In genomic region chr14:91754819-91755218, GRCh38 we compare ENCODE assay signal across 1 cellular context.
TF ChIP-seq lines count a peak whose summit lies in the region.

No MANE protein-coding gene starts in this region.

TF ChIP-seq in HepG2, 621 proteins besides CTCF, POLR2A, EP300 and RAD21 (continued from another document):
- TF ChIP-seq RCOR2 (CRISPR knock-in tag; IDR thresholded peaks at IDR 0.05), result no peak
- TF ChIP-seq MXD3 (CRISPR knock-in tag; IDR thresholded peaks at IDR 0.05), result no peak
- TF ChIP-seq GMEB1 (CRISPR knock-in tag; IDR thresholded peaks at IDR 0.05; ENCODE audit: borderline replicate concordance), result no peak
- no peak for TF ChIP-seq ZMYM2 (CRISPR knock-in tag; IDR thresholded peaks at IDR 0.05)
- TF ChIP-seq ARID3A (IDR thresholded peaks at IDR 0.05; ENCODE audit: low read depth, low read length), result no peak
- no peak for TF ChIP-seq MAF1 (CRISPR knock-in tag; IDR thresholded peaks at IDR 0.05; ENCODE audit: borderline replicate concordance)
- no peak for TF ChIP-seq CC2D1A (CRISPR knock-in tag; IDR thresholded peaks at IDR 0.05)
- no peak for TF ChIP-seq BRCA1 (CRISPR knock-in tag; IDR thresholded peaks at IDR 0.05)
- TF ChIP-seq NBN (conservative IDR thresholded peaks at IDR 0.05), result no peak
- TF ChIP-seq CEBPG (CRISPR knock-in tag; IDR thresholded peaks at IDR 0.05), result no peak
- TF ChIP-seq HNF4A (CRISPR knock-in tag; IDR thresholded peaks at IDR 0.05), result no peak
- no peak for TF ChIP-seq MAFF (IDR thresholded peaks at IDR 0.05; ENCODE audit: low read depth, low read length)
